ENCODE assay signal across 3 cellular contexts in genomic region chr2:158391361-158391760, GRCh38.
A peak's percentile ranks its signal among the peaks of the same experiment; 100 is the strongest.
TF ChIP-seq lines count a peak whose summit lies in the region.

No MANE protein-coding gene starts in this region.

TF ChIP-seq in HepG2, 621 proteins besides CTCF, POLR2A, EP300 and RAD21:
- peak; percentile 61; the same call in 1 of the 2 replicates for TF ChIP-seq MAFF (IDR thresholded peaks at IDR 0.05; ENCODE audit: low read depth, low read length)
- no peak for TF ChIP-seq USF2 (IDR thresholded peaks at IDR 0.05; ENCODE audit: low read depth, low read length)
- no peak for TF ChIP-seq USF2 (CRISPR knock-in tag; IDR thresholded peaks at IDR 0.05; ENCODE audit: borderline replicate concordance)
- peak; percentile 61 to 88; a peak in 3 of 4 replicates for TF ChIP-seq MAFK (conservative IDR thresholded peaks at IDR 0.05 in 1 of 2, IDR thresholded peaks at IDR 0.05 in 1 of 2; ENCODE audit: low read length in 2 of 2)

TF ChIP-seq in IMR-90, 13 proteins besides CTCF, POLR2A, EP300 and RAD21:
- TF ChIP-seq RFX5 (IDR thresholded peaks at IDR 0.05; ENCODE audit: low read depth, low read length) (no peak), CHD1 (IDR thresholded peaks at IDR 0.05; ENCODE audit: low read depth, low read length) (no peak), MAFK (IDR thresholded peaks at IDR 0.05; ENCODE audit: low read depth, low read length) (peak; percentile 78), ELK1 (IDR thresholded peaks at IDR 0.05; ENCODE audit: borderline replicate concordance, low read depth, low read length) (no peak), CEBPB (IDR thresholded peaks at IDR 0.05; ENCODE audit: low read depth, low read length) (no peak), SMC3 (IDR thresholded peaks at IDR 0.05; ENCODE audit: low read depth, low read length) (no peak), USF2 (IDR thresholded peaks at IDR 0.05; ENCODE audit: low read depth, low read length) (no peak), FOS (IDR thresholded peaks at IDR 0.05; ENCODE audit: low read depth, low read length) (no peak), BHLHE40 (IDR thresholded peaks at IDR 0.05; ENCODE audit: low read depth, low read length) (no peak)

TF ChIP-seq in GM23338, 12 proteins besides CTCF, POLR2A, EP300 and RAD21:
- no peak for TF ChIP-seq STAT1 (IDR thresholded peaks at IDR 0.05; ENCODE audit: unreplicated experiment)
- no peak for TF ChIP-seq CREB1 (CRISPR knock-in tag; IDR thresholded peaks at IDR 0.05; ENCODE audit: low read depth)
- TF ChIP-seq EZH2phosphoT487 (IDR thresholded peaks at IDR 0.05; ENCODE audit: unreplicated experiment), result no peak
- no peak for TF ChIP-seq ZNF114 (CRISPR knock-in tag; IDR thresholded peaks at IDR 0.05)
- no peak for TF ChIP-seq EZH2 (IDR thresholded peaks at IDR 0.05; ENCODE audit: low read depth, unreplicated experiment)
- TF ChIP-seq ZNF462 (CRISPR knock-in tag; IDR thresholded peaks at IDR 0.05), result no peak
- no peak for TF ChIP-seq ETS1 (IDR thresholded peaks at IDR 0.05)
- no peak for TF ChIP-seq JUNB (IDR thresholded peaks at IDR 0.05; ENCODE audit: unreplicated experiment)
- TF ChIP-seq NANOG (IDR thresholded peaks at IDR 0.05; ENCODE audit: borderline replicate concordance), result no peak
- no peak for TF ChIP-seq ZNF331 (CRISPR knock-in tag; IDR thresholded peaks at IDR 0.05; ENCODE audit: low read depth)
